In the genomic region with DNA sequence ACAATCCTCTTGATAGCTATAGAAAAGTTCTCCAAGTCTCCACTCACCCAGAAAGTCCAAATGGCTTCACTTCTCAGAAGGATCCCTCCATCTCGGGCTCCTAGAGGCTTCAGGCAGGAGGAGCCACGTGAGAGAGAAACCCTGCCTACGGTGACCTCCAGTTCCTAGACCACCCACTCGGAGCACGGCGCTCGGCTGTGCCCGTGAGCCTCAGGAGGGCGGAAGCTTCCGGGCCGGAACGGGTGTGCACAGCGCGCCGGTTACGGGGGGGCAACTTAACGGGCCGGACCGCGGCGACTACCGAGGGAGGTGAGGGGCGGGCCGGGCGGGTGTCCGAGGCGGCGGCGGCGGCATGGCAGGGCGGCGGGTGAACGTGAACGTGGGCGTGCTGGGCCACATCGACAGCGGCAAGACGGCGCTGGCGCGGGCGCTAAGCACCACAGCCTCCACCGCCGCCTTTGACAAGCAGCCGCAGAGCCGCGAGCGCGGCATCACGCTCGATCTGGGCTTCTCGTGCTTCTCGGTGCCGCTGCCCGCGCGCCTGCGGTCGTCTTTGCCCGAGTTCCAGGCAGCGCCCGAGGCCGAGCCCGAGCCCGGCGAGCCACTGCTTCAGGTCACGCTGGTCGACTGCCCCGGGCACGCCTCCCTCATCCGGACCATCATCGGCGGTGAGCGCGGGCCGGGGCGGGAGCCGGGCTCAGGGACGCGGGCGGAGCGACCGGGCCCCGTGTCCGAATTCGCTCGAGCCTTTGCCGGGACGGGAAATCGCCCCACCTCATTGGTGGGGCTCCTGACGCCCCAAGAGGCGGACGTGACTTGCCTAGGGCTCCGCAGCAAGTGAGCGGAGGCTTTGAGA, we compare ENCODE assay signal across 1 cellular context.
TF ChIP-seq lines count a peak whose summit lies in the region.

A gene with protein sequence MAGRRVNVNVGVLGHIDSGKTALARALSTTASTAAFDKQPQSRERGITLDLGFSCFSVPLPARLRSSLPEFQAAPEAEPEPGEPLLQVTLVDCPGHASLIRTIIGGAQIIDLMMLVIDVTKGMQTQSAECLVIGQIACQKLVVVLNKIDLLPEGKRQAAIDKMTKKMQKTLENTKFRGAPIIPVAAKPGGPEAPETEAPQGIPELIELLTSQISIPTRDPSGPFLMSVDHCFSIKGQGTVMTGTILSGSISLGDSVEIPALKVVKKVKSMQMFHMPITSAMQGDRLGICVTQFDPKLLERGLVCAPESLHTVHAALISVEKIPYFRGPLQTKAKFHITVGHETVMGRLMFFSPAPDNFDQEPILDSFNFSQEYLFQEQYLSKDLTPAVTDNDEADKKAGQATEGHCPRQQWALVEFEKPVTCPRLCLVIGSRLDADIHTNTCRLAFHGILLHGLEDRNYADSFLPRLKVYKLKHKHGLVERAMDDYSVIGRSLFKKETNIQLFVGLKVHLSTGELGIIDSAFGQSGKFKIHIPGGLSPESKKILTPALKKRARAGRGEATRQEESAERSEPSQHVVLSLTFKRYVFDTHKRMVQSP (plus strand): TSS at position 326 of the 856 bp plus-strand sequence. CDS start 27 bp downstream, at position 353.

TF ChIP-seq in GM12878, 131 proteins besides CTCF, POLR2A, EP300 and RAD21 (continues in another document):
- TF ChIP-seq, protein P1, sequence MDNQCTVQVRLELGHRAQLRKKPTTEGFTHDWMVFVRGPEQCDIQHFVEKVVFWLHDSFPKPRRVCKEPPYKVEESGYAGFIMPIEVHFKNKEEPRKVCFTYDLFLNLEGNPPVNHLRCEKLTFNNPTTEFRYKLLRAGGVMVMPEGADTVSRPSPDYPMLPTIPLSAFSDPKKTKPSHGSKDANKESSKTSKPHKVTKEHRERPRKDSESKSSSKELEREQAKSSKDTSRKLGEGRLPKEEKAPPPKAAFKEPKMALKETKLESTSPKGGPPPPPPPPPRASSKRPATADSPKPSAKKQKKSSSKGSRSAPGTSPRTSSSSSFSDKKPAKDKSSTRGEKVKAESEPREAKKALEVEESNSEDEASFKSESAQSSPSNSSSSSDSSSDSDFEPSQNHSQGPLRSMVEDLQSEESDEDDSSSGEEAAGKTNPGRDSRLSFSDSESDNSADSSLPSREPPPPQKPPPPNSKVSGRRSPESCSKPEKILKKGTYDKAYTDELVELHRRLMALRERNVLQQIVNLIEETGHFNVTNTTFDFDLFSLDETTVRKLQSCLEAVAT (IDR thresholded peaks at IDR 0.05): no peak
- TF ChIP-seq ZNF24 (IDR thresholded peaks at IDR 0.05) (peak; percentile 76), MEF2B (IDR thresholded peaks at IDR 0.05; ENCODE audit: partially characterized antibody, poor library complexity, severe bottlenecking) (peak; percentile 40), HDAC2 (IDR thresholded peaks at IDR 0.05) (no peak), POU2F2 (IDR thresholded peaks at IDR 0.05; ENCODE audit: borderline replicate concordance, low read depth, low read length) (peak; percentile 44; the same call in 1 of the 3 replicates), STAT1 (conservative IDR thresholded peaks at IDR 0.05) (0 out of 2 replicates have a peak, but pooled peaks have one; percentile 60), POLR2AphosphoS2 (IDR thresholded peaks at IDR 0.05; ENCODE audit: low read depth, low read length) (peak; percentile 54; the same call in 1 of the 2 replicates), DPF2 (IDR thresholded peaks at IDR 0.05) (peak; percentile 91), BACH1 (IDR thresholded peaks at IDR 0.05; ENCODE audit: borderline replicate concordance) (peak; percentile 81; the same call in 1 of the 2 replicates), BHLHE40 (IDR thresholded peaks at IDR 0.05; ENCODE audit: borderline replicate concordance in 1 of 2, low read depth in 2 of 2, low read length in 1 of 2) (peak; percentile 67 to 83), SIX5 (IDR thresholded peaks at IDR 0.05; ENCODE audit: low read depth, low read length, severe bottlenecking) (peak; percentile 68), MXI1 (IDR thresholded peaks at IDR 0.05; ENCODE audit: low read depth, low read length) (peak; percentile 52; the same call in 1 of the 2 replicates), ZNF207 (IDR thresholded peaks at IDR 0.05; ENCODE audit: borderline replicate concordance) (peak; percentile 71), MYB (IDR thresholded peaks at IDR 0.05; ENCODE audit: borderline replicate concordance, low read depth, low read length) (no peak), RCOR1 (conservative IDR thresholded peaks at IDR 0.05; ENCODE audit: low read depth, low read length) (no peak), ASH2L (IDR thresholded peaks at IDR 0.05; ENCODE audit: borderline replicate concordance, low read depth) (peak; percentile 81; the same call in 1 of the 2 replicates), KDM1A (IDR thresholded peaks at IDR 0.05; ENCODE audit: borderline replicate concordance) (no peak), RUNX3 (IDR thresholded peaks at IDR 0.05; ENCODE audit: low read length) (peak; percentile 66), ETV6 (conservative IDR thresholded peaks at IDR 0.05 in 1 of 2, IDR thresholded peaks at IDR 0.05 in 1 of 2; ENCODE audit: borderline replicate concordance in 1 of 2, low read depth in 1 of 2) (0 out of 4 replicates have a peak, but pooled peaks of 1 of the 2 experiments have one; percentile 16), EGR1 (IDR thresholded peaks at IDR 0.05; ENCODE audit: borderline replicate concordance in 1 of 2, low read depth in 2 of 2, low read length in 2 of 2) (peak in 1 of 2 experiments; percentile 74; a peak in 2 of 3 replicates), HDGF (IDR thresholded peaks at IDR 0.05) (no peak), IRF4 (IDR thresholded peaks at IDR 0.05; ENCODE audit: low read depth, low read length) (no peak), SREBF2 (IDR thresholded peaks at IDR 0.05; ENCODE audit: low read length) (no peak), CHD2 (IDR thresholded peaks at IDR 0.05; ENCODE audit: borderline replicate concordance, low read depth, low read length) (peak; percentile 44; the same call in 1 of the 2 replicates), SRF (IDR thresholded peaks at IDR 0.05; ENCODE audit: low read depth in 2 of 2, low read length in 2 of 2) (peak in 1 of 2 experiments; percentile 83; a peak in 2 of 4 replicates), SMC3 (IDR thresholded peaks at IDR 0.05; ENCODE audit: borderline replicate concordance, low read length) (no peak), NBN (IDR thresholded peaks at IDR 0.05) (0 out of 2 replicates have a peak, but pooled peaks have one; percentile 44), RELA (IDR thresholded peaks at IDR 0.05; ENCODE audit: borderline replicate concordance, partially characterized antibody) (peak; percentile 2)
- TF ChIP-seq, protein P2, sequence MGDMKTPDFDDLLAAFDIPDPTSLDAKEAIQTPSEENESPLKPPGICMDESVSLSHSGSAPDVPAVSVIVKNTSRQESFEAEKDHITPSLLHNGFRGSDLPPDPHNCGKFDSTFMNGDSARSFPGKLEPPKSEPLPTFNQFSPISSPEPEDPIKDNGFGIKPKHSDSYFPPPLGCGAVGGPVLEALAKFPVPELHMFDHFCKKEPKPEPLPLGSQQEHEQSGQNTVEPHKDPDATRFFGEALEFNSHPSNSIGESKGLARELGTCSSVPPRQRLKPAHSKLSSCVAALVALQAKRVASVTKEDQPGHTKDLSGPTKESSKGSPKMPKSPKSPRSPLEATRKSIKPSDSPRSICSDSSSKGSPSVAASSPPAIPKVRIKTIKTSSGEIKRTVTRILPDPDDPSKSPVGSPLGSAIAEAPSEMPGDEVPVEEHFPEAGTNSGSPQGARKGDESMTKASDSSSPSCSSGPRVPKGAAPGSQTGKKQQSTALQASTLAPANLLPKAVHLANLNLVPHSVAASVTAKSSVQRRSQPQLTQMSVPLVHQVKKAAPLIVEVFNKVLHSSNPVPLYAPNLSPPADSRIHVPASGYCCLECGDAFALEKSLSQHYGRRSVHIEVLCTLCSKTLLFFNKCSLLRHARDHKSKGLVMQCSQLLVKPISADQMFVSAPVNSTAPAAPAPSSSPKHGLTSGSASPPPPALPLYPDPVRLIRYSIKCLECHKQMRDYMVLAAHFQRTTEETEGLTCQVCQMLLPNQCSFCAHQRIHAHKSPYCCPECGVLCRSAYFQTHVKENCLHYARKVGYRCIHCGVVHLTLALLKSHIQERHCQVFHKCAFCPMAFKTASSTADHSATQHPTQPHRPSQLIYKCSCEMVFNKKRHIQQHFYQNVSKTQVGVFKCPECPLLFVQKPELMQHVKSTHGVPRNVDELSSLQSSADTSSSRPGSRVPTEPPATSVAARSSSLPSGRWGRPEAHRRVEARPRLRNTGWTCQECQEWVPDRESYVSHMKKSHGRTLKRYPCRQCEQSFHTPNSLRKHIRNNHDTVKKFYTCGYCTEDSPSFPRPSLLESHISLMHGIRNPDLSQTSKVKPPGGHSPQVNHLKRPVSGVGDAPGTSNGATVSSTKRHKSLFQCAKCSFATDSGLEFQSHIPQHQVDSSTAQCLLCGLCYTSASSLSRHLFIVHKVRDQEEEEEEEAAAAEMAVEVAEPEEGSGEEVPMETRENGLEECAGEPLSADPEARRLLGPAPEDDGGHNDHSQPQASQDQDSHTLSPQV (IDR thresholded peaks at IDR 0.05): no peak
- TF ChIP-seq, protein P3, sequence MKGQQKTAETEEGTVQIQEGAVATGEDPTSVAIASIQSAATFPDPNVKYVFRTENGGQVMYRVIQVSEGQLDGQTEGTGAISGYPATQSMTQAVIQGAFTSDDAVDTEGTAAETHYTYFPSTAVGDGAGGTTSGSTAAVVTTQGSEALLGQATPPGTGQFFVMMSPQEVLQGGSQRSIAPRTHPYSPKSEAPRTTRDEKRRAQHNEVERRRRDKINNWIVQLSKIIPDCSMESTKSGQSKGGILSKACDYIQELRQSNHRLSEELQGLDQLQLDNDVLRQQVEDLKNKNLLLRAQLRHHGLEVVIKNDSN (IDR thresholded peaks at IDR 0.05; ENCODE audit: borderline replicate concordance, extremely low read length, insufficient read depth, low read depth, low read length): no peak
- TF ChIP-seq, protein P4, sequence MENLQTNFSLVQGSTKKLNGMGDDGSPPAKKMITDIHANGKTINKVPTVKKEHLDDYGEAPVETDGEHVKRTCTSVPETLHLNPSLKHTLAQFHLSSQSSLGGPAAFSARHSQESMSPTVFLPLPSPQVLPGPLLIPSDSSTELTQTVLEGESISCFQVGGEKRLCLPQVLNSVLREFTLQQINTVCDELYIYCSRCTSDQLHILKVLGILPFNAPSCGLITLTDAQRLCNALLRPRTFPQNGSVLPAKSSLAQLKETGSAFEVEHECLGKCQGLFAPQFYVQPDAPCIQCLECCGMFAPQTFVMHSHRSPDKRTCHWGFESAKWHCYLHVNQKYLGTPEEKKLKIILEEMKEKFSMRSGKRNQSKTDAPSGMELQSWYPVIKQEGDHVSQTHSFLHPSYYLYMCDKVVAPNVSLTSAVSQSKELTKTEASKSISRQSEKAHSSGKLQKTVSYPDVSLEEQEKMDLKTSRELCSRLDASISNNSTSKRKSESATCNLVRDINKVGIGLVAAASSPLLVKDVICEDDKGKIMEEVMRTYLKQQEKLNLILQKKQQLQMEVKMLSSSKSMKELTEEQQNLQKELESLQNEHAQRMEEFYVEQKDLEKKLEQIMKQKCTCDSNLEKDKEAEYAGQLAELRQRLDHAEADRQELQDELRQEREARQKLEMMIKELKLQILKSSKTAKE (IDR thresholded peaks at IDR 0.05; ENCODE audit: low read depth, poor library complexity, severe bottlenecking): no peak
- TF ChIP-seq, protein P5, sequence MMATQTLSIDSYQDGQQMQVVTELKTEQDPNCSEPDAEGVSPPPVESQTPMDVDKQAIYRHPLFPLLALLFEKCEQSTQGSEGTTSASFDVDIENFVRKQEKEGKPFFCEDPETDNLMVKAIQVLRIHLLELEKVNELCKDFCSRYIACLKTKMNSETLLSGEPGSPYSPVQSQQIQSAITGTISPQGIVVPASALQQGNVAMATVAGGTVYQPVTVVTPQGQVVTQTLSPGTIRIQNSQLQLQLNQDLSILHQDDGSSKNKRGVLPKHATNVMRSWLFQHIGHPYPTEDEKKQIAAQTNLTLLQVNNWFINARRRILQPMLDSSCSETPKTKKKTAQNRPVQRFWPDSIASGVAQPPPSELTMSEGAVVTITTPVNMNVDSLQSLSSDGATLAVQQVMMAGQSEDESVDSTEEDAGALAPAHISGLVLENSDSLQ (IDR thresholded peaks at IDR 0.05): peak; percentile 28; the same call in 1 of the 2 replicates
- TF ChIP-seq, protein P6, sequence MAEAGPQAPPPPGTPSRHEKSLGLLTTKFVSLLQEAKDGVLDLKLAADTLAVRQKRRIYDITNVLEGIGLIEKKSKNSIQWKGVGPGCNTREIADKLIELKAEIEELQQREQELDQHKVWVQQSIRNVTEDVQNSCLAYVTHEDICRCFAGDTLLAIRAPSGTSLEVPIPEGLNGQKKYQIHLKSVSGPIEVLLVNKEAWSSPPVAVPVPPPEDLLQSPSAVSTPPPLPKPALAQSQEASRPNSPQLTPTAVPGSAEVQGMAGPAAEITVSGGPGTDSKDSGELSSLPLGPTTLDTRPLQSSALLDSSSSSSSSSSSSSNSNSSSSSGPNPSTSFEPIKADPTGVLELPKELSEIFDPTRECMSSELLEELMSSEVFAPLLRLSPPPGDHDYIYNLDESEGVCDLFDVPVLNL (IDR thresholded peaks at IDR 0.05; ENCODE audit: low read depth, low read length): 0 out of 2 replicates have a peak, but pooled peaks have one; percentile 28
- TF ChIP-seq, protein P7, sequence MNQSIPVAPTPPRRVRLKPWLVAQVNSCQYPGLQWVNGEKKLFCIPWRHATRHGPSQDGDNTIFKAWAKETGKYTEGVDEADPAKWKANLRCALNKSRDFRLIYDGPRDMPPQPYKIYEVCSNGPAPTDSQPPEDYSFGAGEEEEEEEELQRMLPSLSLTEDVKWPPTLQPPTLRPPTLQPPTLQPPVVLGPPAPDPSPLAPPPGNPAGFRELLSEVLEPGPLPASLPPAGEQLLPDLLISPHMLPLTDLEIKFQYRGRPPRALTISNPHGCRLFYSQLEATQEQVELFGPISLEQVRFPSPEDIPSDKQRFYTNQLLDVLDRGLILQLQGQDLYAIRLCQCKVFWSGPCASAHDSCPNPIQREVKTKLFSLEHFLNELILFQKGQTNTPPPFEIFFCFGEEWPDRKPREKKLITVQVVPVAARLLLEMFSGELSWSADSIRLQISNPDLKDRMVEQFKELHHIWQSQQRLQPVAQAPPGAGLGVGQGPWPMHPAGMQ (IDR thresholded peaks at IDR 0.05; ENCODE audit: borderline replicate concordance): no peak
- TF ChIP-seq, protein P8, sequence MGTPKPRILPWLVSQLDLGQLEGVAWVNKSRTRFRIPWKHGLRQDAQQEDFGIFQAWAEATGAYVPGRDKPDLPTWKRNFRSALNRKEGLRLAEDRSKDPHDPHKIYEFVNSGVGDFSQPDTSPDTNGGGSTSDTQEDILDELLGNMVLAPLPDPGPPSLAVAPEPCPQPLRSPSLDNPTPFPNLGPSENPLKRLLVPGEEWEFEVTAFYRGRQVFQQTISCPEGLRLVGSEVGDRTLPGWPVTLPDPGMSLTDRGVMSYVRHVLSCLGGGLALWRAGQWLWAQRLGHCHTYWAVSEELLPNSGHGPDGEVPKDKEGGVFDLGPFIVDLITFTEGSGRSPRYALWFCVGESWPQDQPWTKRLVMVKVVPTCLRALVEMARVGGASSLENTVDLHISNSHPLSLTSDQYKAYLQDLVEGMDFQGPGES (IDR thresholded peaks at IDR 0.05): peak; percentile 41; the same call in 1 of the 2 replicates
- TF ChIP-seq, protein P9, sequence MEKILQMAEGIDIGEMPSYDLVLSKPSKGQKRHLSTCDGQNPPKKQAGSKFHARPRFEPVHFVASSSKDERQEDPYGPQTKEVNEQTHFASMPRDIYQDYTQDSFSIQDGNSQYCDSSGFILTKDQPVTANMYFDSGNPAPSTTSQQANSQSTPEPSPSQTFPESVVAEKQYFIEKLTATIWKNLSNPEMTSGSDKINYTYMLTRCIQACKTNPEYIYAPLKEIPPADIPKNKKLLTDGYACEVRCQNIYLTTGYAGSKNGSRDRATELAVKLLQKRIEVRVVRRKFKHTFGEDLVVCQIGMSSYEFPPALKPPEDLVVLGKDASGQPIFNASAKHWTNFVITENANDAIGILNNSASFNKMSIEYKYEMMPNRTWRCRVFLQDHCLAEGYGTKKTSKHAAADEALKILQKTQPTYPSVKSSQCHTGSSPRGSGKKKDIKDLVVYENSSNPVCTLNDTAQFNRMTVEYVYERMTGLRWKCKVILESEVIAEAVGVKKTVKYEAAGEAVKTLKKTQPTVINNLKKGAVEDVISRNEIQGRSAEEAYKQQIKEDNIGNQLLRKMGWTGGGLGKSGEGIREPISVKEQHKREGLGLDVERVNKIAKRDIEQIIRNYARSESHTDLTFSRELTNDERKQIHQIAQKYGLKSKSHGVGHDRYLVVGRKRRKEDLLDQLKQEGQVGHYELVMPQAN (conservative IDR thresholded peaks at IDR 0.05): peak; percentile 93
